ENCODE assay signal across 16 cellular contexts in genomic region chr4:173489514-173489913, GRCh38. TPM values are rescaled to one million over a fixed set of nuclear protein-coding genes. Genes with fewer than 3 reads are reported as not detected.
DNase-seq lines count a peak whose midpoint lies in the region; ATAC-seq and TF ChIP-seq lines count a peak whose summit lies in the region.
"Had no signal": no experiment of that assay in that cellular context is flagged by ENCODE, and none has a peak within 500 bp of the region (broad histone marks: within the 10 kb centered on the region; RNA-seq: fewer than 3 reads in every experiment).

No MANE protein-coding gene starts in this region.

- no peaks in the 10 kb centered on the region for H3F3A ChIP-seq in GM23338 (replicated peaks; ENCODE audit: low read depth)

- no TSS peak for BruUV-seq in A673 (replicated peaks; lab: Mats Ljungman, UMichigan)

- H3K4me1 Mint-ChIP-seq in GM23338: peaks cover 30% of the 10 kb centered on the region
- peaks cover 10% of the 10 kb centered on the region for H3K4me1 Mint-ChIP-seq in activated T-helper 17 cell treated with anti-CD3 and anti-CD28 coated beads, Interleukin-2, amount 50 U/mL, for 72 hours
- peaks cover 16% of the 10 kb centered on the region for H3K4me1 Mint-ChIP-seq in stimulated activated effector memory CD8-positive, alpha-beta T cell treated with anti-CD3 and anti-CD28 coated beads, Interleukin-12 subunit alpha, Interleukin-12 subunit beta, amount 100 ng/mL, for 72 hours

- H3K27ac ChIP-seq in A673 (ENCODE audit: low read depth, low read length, poor library complexity, severe bottlenecking) (no peak overlapping the region), GM23338 (ENCODE audit: low read depth) (no peak overlapping the region)
- H3K27ac ChIP-seq: vagina had no signal

- H2AFZ ChIP-seq in GM23338: no peak overlapping the region

- H3K4me2 ChIP-seq in GM23338: peak overlapping the region; percentile 22; the same call in 1 of the 2 replicates

- TF ChIP-seq CTCF in A673 (conservative IDR thresholded peaks at IDR 0.05; ENCODE audit: low read depth, low read length): no peak
- no peak for TF ChIP-seq CTCF in GM23338 (conservative IDR thresholded peaks at IDR 0.05; ENCODE audit: low read depth in 2 of 2)

- no peaks in the 10 kb centered on the region for H3K79me2 ChIP-seq in GM23338 (replicated peaks; ENCODE audit: insufficient read depth)

- no peaks in the 10 kb centered on the region for H3K27me3 ChIP-seq in A673 (replicated peaks; ENCODE audit: insufficient read depth, low read depth, low read length, poor library complexity)
- peaks cover 33% of the 10 kb centered on the region for H3K27me3 ChIP-seq in GM23338 (ENCODE audit: insufficient read depth)
- H3K27me3 ChIP-seq in adipocyte (replicated peaks; ENCODE audit: control insufficient read depth, insufficient read depth, low read length): no peaks in the 10 kb centered on the region
- H3K27me3 ChIP-seq: vagina had no signal

- H3K9me3 ChIP-seq in A673 (ENCODE audit: low read depth, low read length, poor library complexity, severe bottlenecking): no peaks in the 10 kb centered on the region
- no peaks in the 10 kb centered on the region for H3K9me3 ChIP-seq in adipocyte (ENCODE audit: control insufficient read depth, low read length)
- H3K9me3 ChIP-seq: vagina had no signal

- H3K4me1 ChIP-seq in A673 (ENCODE audit: insufficient read depth, low read length, poor library complexity, severe bottlenecking) (peaks cover 67% of the 10 kb centered on the region), GM23338 (ENCODE audit: insufficient read depth) (peaks cover 33% of the 10 kb centered on the region), adipocyte (ENCODE audit: control insufficient read depth, insufficient read depth, low read length) (peaks cover 57% of the 10 kb centered on the region)

- intact Hi-C loops in A673 (cut with micrococcal nuclease; ENCODE audit: unreplicated experiment): no loop called here

- CTCF ChIA-PET in A673 (lab: Charles Lee): no interaction called here

- DNase-seq in A673 (ENCODE audit: low spot score): peak; percentile 60
- DNase-seq in GM23338 (ENCODE audit: low spot score): no peak
- DNase-seq in adipocyte (ENCODE audit: low read depth): peak; percentile 91
- DNase-seq in glomerular visceral epithelial cell (ENCODE audit: extremely low spot score): peak; percentile 9
- DNase-seq in stimulated activated effector memory CD8-positive, alpha-beta T cell treated with anti-CD3 and anti-CD28 coated beads, Interleukin-12 subunit alpha, Interleukin-12 subunit beta, amount 100 ng/mL, for 72 hours (ENCODE audit: low spot score in 2 of 2): no peak
- DNase-seq: activated CD4-positive, alpha-beta T cell treated with anti-CD3 and anti-CD28 coated beads, Interleukin-2, amount 50 U/mL, for 48 hours; MM.1S; NCI-H345; stimulated activated naive CD8-positive, alpha-beta T cell treated with anti-CD3 and anti-CD28 coated beads, Interleukin-15, amount 100 ng/mL, for 72 hours had no signal

- H3K4me3 Mint-ChIP-seq in GM23338: peak overlapping the region; percentile 14; the same call in 1 of the 3 replicates
- no peak overlapping the region for H3K4me3 Mint-ChIP-seq in activated T-helper 17 cell treated with anti-CD3 and anti-CD28 coated beads, Interleukin-2, amount 50 U/mL, for 72 hours
- H3K4me3 Mint-ChIP-seq in stimulated activated effector memory CD8-positive, alpha-beta T cell treated with anti-CD3 and anti-CD28 coated beads, Interleukin-12 subunit alpha, Interleukin-12 subunit beta, amount 100 ng/mL, for 72 hours: no peak overlapping the region
- H3K4me3 Mint-ChIP-seq: neural crest cell; stimulated activated naive CD8-positive, alpha-beta T cell treated with anti-CD3 and anti-CD28 coated beads, Interleukin-15, amount 100 ng/mL, for 72 hours had no signal

- no peaks in the 10 kb centered on the region for H3K9me2 ChIP-seq in GM23338 (ENCODE audit: insufficient read depth)

- ATAC-seq in GM23338 (no peak), HG03439 (IDR thresholded peaks at IDR 0.05; ENCODE audit: unreplicated experiment) (no peak), GM21576 (IDR thresholded peaks at IDR 0.05; ENCODE audit: unreplicated experiment) (no peak)
- ATAC-seq in activated T-helper 17 cell treated with anti-CD3 and anti-CD28 coated beads, Interleukin-2, amount 50 U/mL, for 72 hours (replicated peaks): no peak
- no peak for ATAC-seq in stimulated activated effector memory CD8-positive, alpha-beta T cell treated with anti-CD3 and anti-CD28 coated beads, Interleukin-12 subunit alpha, Interleukin-12 subunit beta, amount 100 ng/mL, for 72 hours
- ATAC-seq: stimulated activated naive CD8-positive, alpha-beta T cell treated with anti-CD3 and anti-CD28 coated beads, Interleukin-15, amount 100 ng/mL, for 72 hours had no signal

- H3K36me3 ChIP-seq in A673 (ENCODE audit: insufficient read depth, low read length, poor library complexity, severe bottlenecking) (no peaks in the 10 kb centered on the region), GM23338 (ENCODE audit: insufficient read depth) (no peaks in the 10 kb centered on the region), adipocyte (ENCODE audit: control insufficient read depth, insufficient read depth, low read length, severe bottlenecking) (no peaks in the 10 kb centered on the region)
- H3K36me3 ChIP-seq: vagina had no signal

- no peak overlapping the region for H3K9ac ChIP-seq in adipocyte (ENCODE audit: low read length)

- H3K27ac Mint-ChIP-seq in GM23338: no peak overlapping the region
- no peak overlapping the region for H3K27ac Mint-ChIP-seq in activated T-helper 17 cell treated with anti-CD3 and anti-CD28 coated beads, Interleukin-2, amount 50 U/mL, for 72 hours
- no peak overlapping the region for H3K27ac Mint-ChIP-seq in stimulated activated effector memory CD8-positive, alpha-beta T cell treated with anti-CD3 and anti-CD28 coated beads, Interleukin-12 subunit alpha, Interleukin-12 subunit beta, amount 100 ng/mL, for 72 hours
- H3K27ac Mint-ChIP-seq: stimulated activated naive CD8-positive, alpha-beta T cell treated with anti-CD3 and anti-CD28 coated beads, Interleukin-15, amount 100 ng/mL, for 72 hours had no signal

- no peaks in the 10 kb centered on the region for H4K20me1 ChIP-seq in GM23338 (replicated peaks; ENCODE audit: insufficient read depth)

- POLR2A ChIA-PET in A673 (lab: Charles Lee; ENCODE audit: low non-redundant PET): no interaction called here

- H3K4me3 ChIP-seq in A673 (ENCODE audit: low read depth, low read length, poor library complexity, severe bottlenecking) (no peak overlapping the region), GM23338 (no peak overlapping the region), adipocyte (ENCODE audit: low read length) (no peak overlapping the region)
- H3K4me3 ChIP-seq: vagina had no signal

- no peaks in the 10 kb centered on the region; the same call in 2 of the 3 replicates for H3K9me3 Mint-ChIP-seq in GM23338
- H3K9me3 Mint-ChIP-seq in activated T-helper 17 cell treated with anti-CD3 and anti-CD28 coated beads, Interleukin-2, amount 50 U/mL, for 72 hours: no peaks in the 10 kb centered on the region
- no peaks in the 10 kb centered on the region for H3K9me3 Mint-ChIP-seq in stimulated activated effector memory CD8-positive, alpha-beta T cell treated with anti-CD3 and anti-CD28 coated beads, Interleukin-12 subunit alpha, Interleukin-12 subunit beta, amount 100 ng/mL, for 72 hours
- H3K9me3 Mint-ChIP-seq: neural crest cell; stimulated activated naive CD8-positive, alpha-beta T cell treated with anti-CD3 and anti-CD28 coated beads, Interleukin-15, amount 100 ng/mL, for 72 hours had no signal

- no peaks in the 10 kb centered on the region for H3K36me3 Mint-ChIP-seq in GM23338 (ENCODE audit: low read depth)
- no peaks in the 10 kb centered on the region for H3K36me3 Mint-ChIP-seq in activated T-helper 17 cell treated with anti-CD3 and anti-CD28 coated beads, Interleukin-2, amount 50 U/mL, for 72 hours (ENCODE audit: low read depth)
- no peaks in the 10 kb centered on the region for H3K36me3 Mint-ChIP-seq in stimulated activated effector memory CD8-positive, alpha-beta T cell treated with anti-CD3 and anti-CD28 coated beads, Interleukin-12 subunit alpha, Interleukin-12 subunit beta, amount 100 ng/mL, for 72 hours

- H3K27me3 Mint-ChIP-seq in GM23338 (ENCODE audit: insufficient read depth, low read depth, poor library complexity): peaks cover 21% of the 10 kb centered on the region
- no peaks in the 10 kb centered on the region for H3K27me3 Mint-ChIP-seq in activated T-helper 17 cell treated with anti-CD3 and anti-CD28 coated beads, Interleukin-2, amount 50 U/mL, for 72 hours

TF ChIP-seq in GM23338, 12 proteins besides CTCF, POLR2A, EP300 and RAD21 (continues in another document):
- TF ChIP-seq STAT1 (IDR thresholded peaks at IDR 0.05; ENCODE audit: unreplicated experiment) (no peak), POLR2AphosphoS5 (IDR thresholded peaks at IDR 0.05; ENCODE audit: low read depth) (no peak), ZNF114 (CRISPR knock-in tag; IDR thresholded peaks at IDR 0.05) (no peak)

RNA-seq across cellular contexts. Expression of gene HAND2, which starts 40.5 kb away (rescaled TPM):
- total RNA-seq in A673 (2021): 22.7 and 24.0 TPM in 2 replicates
- total RNA-seq in GM23338 (2014; rRNA removed; shearing (Covaris generic)): not detected in 2 replicates
- polyA plus RNA-seq in GM23338 (2016; fragmentation: Nextera tagmentation; extraction: Ambion mirVana): 0.15 TPM in 1 of 2 replicates, not detected in the other
- total RNA-seq in activated T-helper 17 cell treated with anti-CD3 and anti-CD28 coated beads, Interleukin-2, amount 50 U/mL, for 72 hours: not detected
- total RNA-seq: dermis microvascular lymphatic vessel endothelial cell, lung microvascular endothelial cell, neural crest cell had no signal

Comparison
In these comparisons a context has a peak if more than half of its experiments do, and no peak if none do; other contexts are left out.
1. DNase-seq: peak in A673 (single experiment), adipocyte (single experiment) and glomerular visceral epithelial cell (single experiment); none in GM23338 (single experiment) and stimulated activated effector memory CD8-positive, alpha-beta T cell treated with anti-CD3 and anti-CD28 coated beads, Interleukin-12 subunit alpha, Interleukin-12 subunit beta, amount 100 ng/mL, for 72 hours (0 of 2).
2. RNA of gene HAND2, which starts 40.5 kb away (total RNA-seq): 22.7 to 24.0 TPM in A673; not detected in GM23338 and not detected in activated T-helper 17 cell treated with anti-CD3 and anti-CD28 coated beads, Interleukin-2, amount 50 U/mL, for 72 hours; every median in the first group is over 10 times any median in the second.